Comparison of ENCODE assay signal across 17 cellular contexts in the genomic region with DNA sequence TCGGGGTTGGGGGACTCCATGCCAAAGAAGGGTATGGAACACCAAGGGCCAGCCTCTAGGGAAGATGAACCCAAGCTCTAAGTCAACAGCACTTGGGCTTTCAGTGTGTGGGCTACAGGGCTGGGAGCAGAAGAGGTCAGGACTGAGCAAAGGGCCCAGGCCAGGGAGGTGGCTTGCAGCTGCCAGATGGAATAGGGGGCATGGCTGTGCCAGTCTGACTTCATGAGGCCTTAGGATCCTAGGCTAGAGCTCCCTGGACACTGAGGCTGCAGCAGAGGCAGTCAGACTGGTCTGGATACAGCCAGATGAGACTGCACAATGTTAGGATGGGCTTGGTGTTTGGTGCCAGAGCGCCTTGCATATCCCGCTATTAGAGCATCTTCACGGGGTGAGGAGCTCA. TPM values are rescaled to one million over a fixed set of nuclear protein-coding genes. Genes with fewer than 3 reads are reported as not detected.
DNase-seq lines count a peak whose midpoint lies in the region; ATAC-seq, FAIRE-seq and TF ChIP-seq lines count a peak whose summit lies in the region.
"Had no signal": no experiment of that assay in that cellular context is flagged by ENCODE, and none has a peak within 500 bp of the region (broad histone marks: within the 10 kb centered on the region; RNA-seq: fewer than 3 reads in every experiment).

No MANE protein-coding gene starts in this region.

- TF ChIP-seq CTCF in RWPE2 (IDR thresholded peaks at IDR 0.05; ENCODE audit: poor library complexity, severe bottlenecking) (no peak), osteoblast (IDR thresholded peaks at IDR 0.05; ENCODE audit: extremely low read depth, low read depth, low read length) (no peak), upper lobe of right lung (IDR thresholded peaks at IDR 0.05) (no peak), type B pancreatic cell (conservative IDR thresholded peaks at IDR 0.05) (no peak)

- H3K4me2 ChIP-seq in osteoblast (ENCODE audit: insufficient read depth, low read length): no peak overlapping the region

- H3K9me3 Mint-ChIP-seq in type B pancreatic cell: no peaks in the 10 kb centered on the region
- H3K9me3 Mint-ChIP-seq: CD4-positive, alpha-beta memory T cell had no signal

- no peaks in the 10 kb centered on the region for H4K20me1 ChIP-seq in osteoblast (ENCODE audit: insufficient read depth, low read length)

- intact Hi-C loops in upper lobe of right lung (cut with DNase I): no loop called here

- ATAC-seq in RWPE2 (ENCODE audit: low read depth) (no peak), upper lobe of right lung (no peak)

- no peaks in the 10 kb centered on the region for H3K36me3 ChIP-seq in RWPE2 (ENCODE audit: low read depth)
- H3K36me3 ChIP-seq in osteoblast (ENCODE audit: insufficient read depth, low read length): no peaks in the 10 kb centered on the region
- no peaks in the 10 kb centered on the region for H3K36me3 ChIP-seq in upper lobe of right lung

- no peak overlapping the region for H3K27ac ChIP-seq in RWPE2 (ENCODE audit: poor library complexity, severe bottlenecking)
- H3K27ac ChIP-seq in osteoblast (ENCODE audit: low read depth, low read length): no peak overlapping the region
- no peak overlapping the region for H3K27ac ChIP-seq in upper lobe of right lung
- H3K27ac ChIP-seq: C4-2B, GM23248, HL-60 had no signal

- H2AFZ ChIP-seq in osteoblast (ENCODE audit: low read length): no peak overlapping the region
- H2AFZ ChIP-seq: GM23248 had no signal

- H3K4me1 ChIP-seq in RWPE2 (ENCODE audit: insufficient read depth, poor library complexity, severe bottlenecking) (no peaks in the 10 kb centered on the region), osteoblast (ENCODE audit: insufficient read depth, low read length) (no peaks in the 10 kb centered on the region), upper lobe of right lung (peaks cover 5% of the 10 kb centered on the region)

- no peak overlapping the region for H3K4me3 Mint-ChIP-seq in type B pancreatic cell
- H3K4me3 Mint-ChIP-seq: CD4-positive, alpha-beta memory T cell had no signal

- no peaks in the 10 kb centered on the region for H3K79me2 ChIP-seq in osteoblast (ENCODE audit: insufficient read depth, low read length)

- H3K27ac Mint-ChIP-seq in type B pancreatic cell: no peak overlapping the region
- H3K27ac Mint-ChIP-seq: CD4-positive, alpha-beta memory T cell had no signal

- H3K9me3 ChIP-seq in RWPE2 (ENCODE audit: severe bottlenecking): no peaks in the 10 kb centered on the region
- H3K9me3 ChIP-seq in osteoblast (ENCODE audit: low read depth, low read length): no peaks in the 10 kb centered on the region
- no peaks in the 10 kb centered on the region for H3K9me3 ChIP-seq in upper lobe of right lung

- H3K4me1 Mint-ChIP-seq in type B pancreatic cell (ENCODE audit: unreplicated experiment): no peaks in the 10 kb centered on the region

- DNase-seq in RWPE2 (ENCODE audit: low spot score): peak; percentile 40
- peak; percentile 28 for DNase-seq in islet precursor cell
- peak; percentile 48 for DNase-seq in osteoblast (ENCODE audit: insufficient read length, low spot score, missing footprints)
- DNase-seq in upper lobe of right lung: peak; percentile 45
- no peak for DNase-seq in GM19239 (ENCODE audit: insufficient read length, low spot score)
- DNase-seq in ureter (ENCODE audit: low spot score): no peak
- no peak for DNase-seq in type B pancreatic cell (ENCODE audit: extremely low spot score, unreplicated experiment)
- DNase-seq: AML-193; CD4-positive, alpha-beta memory T cell; DMS153; DMS79 treated with DMSO at 0.1 percent for 48 hours; GF-D8; GM23248; HCEC 1CT had no signal

- peaks cover 92% of the 10 kb centered on the region for H3K27me3 Mint-ChIP-seq in type B pancreatic cell

- H3K4me3 ChIP-seq in RWPE2 (ENCODE audit: severe bottlenecking): no peak overlapping the region
- H3K4me3 ChIP-seq in osteoblast (ENCODE audit: insufficient read depth, low read length): no peak overlapping the region
- H3K4me3 ChIP-seq in upper lobe of right lung: no peak overlapping the region
- H3K4me3 ChIP-seq: GM23248 had no signal

- no peaks in the 10 kb centered on the region for H3K36me3 Mint-ChIP-seq in type B pancreatic cell
- H3K36me3 Mint-ChIP-seq: CD4-positive, alpha-beta memory T cell had no signal

- peaks cover 91% of the 10 kb centered on the region for H3K27me3 ChIP-seq in RWPE2 (ENCODE audit: insufficient read depth, poor library complexity, severe bottlenecking)
- H3K27me3 ChIP-seq in osteoblast (ENCODE audit: insufficient read depth, low read length): peaks cover 48% of the 10 kb centered on the region
- peaks cover 47% of the 10 kb centered on the region for H3K27me3 ChIP-seq in upper lobe of right lung

- FAIRE-seq in GM19239 (lab: Jason Lieb, UNC): no peak
- FAIRE-seq: A204.1 had no signal

RNA-seq across cellular contexts. Expression of gene RASGRF1, which starts 3.8 kb away (rescaled TPM):
- total RNA-seq in osteoblast (under 0.01 TPM in 1 of 2 replicates, not detected in the other), upper lobe of right lung (105 TPM), ureter (2.1 TPM), type B pancreatic cell (ENCODE audit: low replicate concordance) (0.41 and 1.5 TPM in 2 replicates)
- total RNA-seq: CD4-positive, alpha-beta memory T cell; GM23248 had no signal

Comparison
In these comparisons a context has a peak if more than half of its experiments do, and no peak if none do; other contexts are left out.
1. DNase-seq: peak in RWPE2 (single experiment), islet precursor cell (single experiment), osteoblast (single experiment) and upper lobe of right lung (single experiment); none in GM19239 (single experiment), ureter (single experiment) and type B pancreatic cell (single experiment).
2. RNA of gene RASGRF1, which starts 3.8 kb away (total RNA-seq): 105 TPM in upper lobe of right lung (single experiment); 2.1 TPM in ureter (single experiment), 0.41 to 1.5 TPM in type B pancreatic cell and under 0.01 TPM in osteoblast; every median in the first group is over 10 times any median in the second.